In the genomic region with DNA sequence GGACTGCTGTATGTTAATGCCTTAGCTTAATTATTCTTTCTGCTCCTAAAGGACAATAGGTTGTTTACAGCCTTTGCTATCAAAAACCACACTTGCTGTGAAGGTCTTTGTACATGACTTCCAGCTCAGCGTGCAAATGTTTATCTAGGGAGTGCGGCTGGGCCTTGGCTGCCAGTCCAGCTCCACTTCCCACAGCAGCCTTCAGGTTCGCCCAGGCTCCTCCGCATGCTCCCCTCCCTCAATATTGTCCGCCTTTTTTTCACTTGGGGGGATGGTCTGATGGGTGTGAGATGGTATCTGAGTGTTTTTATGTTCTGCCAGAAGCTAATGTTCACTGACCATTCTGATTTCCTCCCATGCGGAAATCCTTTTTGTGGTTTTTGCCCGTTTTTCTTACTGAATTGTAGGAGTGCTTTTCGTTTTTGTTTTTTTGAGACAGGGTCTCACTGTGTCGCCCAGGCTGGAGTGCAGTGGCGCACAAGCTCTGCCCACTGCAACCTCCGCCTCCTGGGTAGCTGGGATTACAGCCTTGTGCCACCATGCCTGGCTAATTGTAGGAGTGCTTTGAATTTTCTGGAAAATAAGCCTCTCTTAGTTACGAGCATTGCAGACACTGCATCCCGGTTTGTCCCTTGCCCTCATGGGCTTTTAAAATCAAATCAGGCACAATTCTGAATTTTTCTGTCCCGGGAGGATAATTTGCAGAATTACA, we compare ENCODE assay signal across 8 cellular contexts. TPM values are rescaled to one million over a fixed set of nuclear protein-coding genes. Genes with fewer than 3 reads are reported as not detected.
A peak's percentile ranks its signal among the peaks of the same experiment; 100 is the strongest.
DNase-seq lines count a peak whose midpoint lies in the region; ATAC-seq and TF ChIP-seq lines count a peak whose summit lies in the region.

No MANE protein-coding gene starts in this region.

- ATAC-seq in GM19463 (IDR thresholded peaks at IDR 0.05; ENCODE audit: unreplicated experiment): no peak
- no peak for ATAC-seq in stimulated activated memory B cell treated with anti-CD40 and anti-IgM and Interleukin-4, amounts not matched to agents 10 μg/mL and 1 μg/mL and 100 μg/mL, for 72 hours

- H3K27me3 ChIP-seq in Caco-2 (replicated peaks; ENCODE audit: control insufficient read depth, insufficient read depth, low read length) (no peaks in the 10 kb centered on the region), NT2/D1 (ENCODE audit: insufficient read depth, insufficient read length) (no peaks in the 10 kb centered on the region), esophagus squamous epithelium (no peaks in the 10 kb centered on the region), ovary (no peaks in the 10 kb centered on the region)

- intact Hi-C loops in Caco-2 (cut with micrococcal nuclease; ENCODE audit: unreplicated experiment): loop anchor here (1.0 to 2.0 kb wide), 2 partner anchors 20 to 26 kb away; no protein-coding TSS in a partner anchor
- intact Hi-C loops in esophagus squamous epithelium (cut with DNase I): no loop called here
- intact Hi-C loops in ovary (cut with DNase I): no loop called here

- peaks cover 23% of the 10 kb centered on the region for H3K4me1 Mint-ChIP-seq in Caco-2 (ENCODE audit: low read depth, unreplicated experiment)
- H3K4me1 Mint-ChIP-seq in stimulated activated memory B cell treated with anti-CD40 and anti-IgM and Interleukin-4, amounts not matched to agents 10 μg/mL and 1 μg/mL and 100 μg/mL, for 72 hours: peaks cover 7% of the 10 kb centered on the region

- CTCF ChIA-PET in Caco-2 (lab: Charles Lee): interaction anchor here (0.8 to 1.5 kb wide), 3 partner anchors 25 to 127 kb away, joined by 3 to 5 read pairs (median 4); no protein-coding TSS in a partner anchor

- 0 out of 2 replicates have a peak, but pooled peaks cover 5% of the 10 kb centered on the region for H3K9me3 ChIP-seq in Caco-2
- peaks cover 9% of the 10 kb centered on the region; the same call in 1 of the 2 replicates for H3K9me3 ChIP-seq in NT2/D1 (ENCODE audit: insufficient read depth, low read length)
- H3K9me3 ChIP-seq in esophagus squamous epithelium: no peaks in the 10 kb centered on the region
- no peaks in the 10 kb centered on the region for H3K9me3 ChIP-seq in ovary

- H3K4me3 Mint-ChIP-seq in Caco-2 (ENCODE audit: unreplicated experiment): peak overlapping the region; percentile 73
- H3K4me3 Mint-ChIP-seq in stimulated activated memory B cell treated with anti-CD40 and anti-IgM and Interleukin-4, amounts not matched to agents 10 μg/mL and 1 μg/mL and 100 μg/mL, for 72 hours: no peak overlapping the region

- TF ChIP-seq POLR2A in esophagus squamous epithelium (IDR thresholded peaks at IDR 0.05): no peak
- no peak for TF ChIP-seq POLR2A in ovary (IDR thresholded peaks at IDR 0.05)

- H3K36me3 ChIP-seq in Caco-2 (ENCODE audit: control insufficient read depth, insufficient read depth, low read length) (no peaks in the 10 kb centered on the region), NT2/D1 (ENCODE audit: insufficient read depth, insufficient read length, low read length) (peaks cover 60% of the 10 kb centered on the region), esophagus squamous epithelium (no peaks in the 10 kb centered on the region), ovary (no peaks in the 10 kb centered on the region)

- no TSS peak for BruUV-seq in Caco-2 (replicated peaks; lab: Mats Ljungman, UMichigan)

- H3K9me3 Mint-ChIP-seq in Caco-2 (ENCODE audit: unreplicated experiment): no peaks in the 10 kb centered on the region
- H3K9me3 Mint-ChIP-seq in stimulated activated memory B cell treated with anti-CD40 and anti-IgM and Interleukin-4, amounts not matched to agents 10 μg/mL and 1 μg/mL and 100 μg/mL, for 72 hours: no peaks in the 10 kb centered on the region

- H3K27ac Mint-ChIP-seq in Caco-2 (ENCODE audit: unreplicated experiment): peak overlapping the region; percentile 91
- H3K27ac Mint-ChIP-seq in stimulated activated memory B cell treated with anti-CD40 and anti-IgM and Interleukin-4, amounts not matched to agents 10 μg/mL and 1 μg/mL and 100 μg/mL, for 72 hours: no peak overlapping the region

- H3K9ac ChIP-seq in NT2/D1 (ENCODE audit: insufficient read length, low read depth): peak overlapping the region; percentile 57

- TF ChIP-seq CTCF in Caco-2 (IDR thresholded peaks at IDR 0.05; ENCODE audit: insufficient read depth in 1 of 2, low read depth in 1 of 2, low read length in 1 of 2, severe bottlenecking in 1 of 2, unreplicated experiment in 1 of 2) (no peak), esophagus squamous epithelium (IDR thresholded peaks at IDR 0.05) (no peak), ovary (IDR thresholded peaks at IDR 0.05) (no peak)

- H3K27me3 Mint-ChIP-seq in Caco-2 (ENCODE audit: insufficient read depth, unreplicated experiment): no peaks in the 10 kb centered on the region
- H3K27me3 Mint-ChIP-seq in stimulated activated memory B cell treated with anti-CD40 and anti-IgM and Interleukin-4, amounts not matched to agents 10 μg/mL and 1 μg/mL and 100 μg/mL, for 72 hours: peaks cover 47% of the 10 kb centered on the region

- POLR2A ChIA-PET in Caco-2 (lab: Charles Lee): interaction anchor here (0.5 to 1.6 kb wide), 3 partner anchors 19 to 28 kb away, joined by 3 to 6 read pairs (median 4); no protein-coding TSS in a partner anchor

- H3K27ac ChIP-seq in esophagus squamous epithelium: peak overlapping the region; percentile 45 to 81 (median 62)
- peak overlapping the region in 1 of 2 donors; percentile 20 for H3K27ac ChIP-seq in ovary

- peaks cover 39% of the 10 kb centered on the region for H3K4me1 ChIP-seq in Caco-2
- peaks cover 35% of the 10 kb centered on the region for H3K4me1 ChIP-seq in NT2/D1 (ENCODE audit: insufficient read depth, insufficient read length)
- peaks cover 19 to 65% (median 33%) of the 10 kb centered on the region in 3 donors for H3K4me1 ChIP-seq in esophagus squamous epithelium
- peaks cover 29% of the 10 kb centered on the region for H3K4me1 ChIP-seq in ovary (ENCODE audit: insufficient read depth)

- H3K4me3 ChIP-seq in Caco-2 (ENCODE audit: low read depth, low read length): no peak overlapping the region
- H3K4me3 ChIP-seq in NT2/D1 (ENCODE audit: insufficient read length, low read depth): no peak overlapping the region
- H3K4me3 ChIP-seq in esophagus squamous epithelium: peak overlapping the region in 1 of 4 donors; percentile 4
- H3K4me3 ChIP-seq in ovary: peak overlapping the region; percentile 18

- peaks cover 23% of the 10 kb centered on the region for H3K36me3 Mint-ChIP-seq in Caco-2 (ENCODE audit: insufficient read depth, unreplicated experiment)
- no peaks in the 10 kb centered on the region for H3K36me3 Mint-ChIP-seq in stimulated activated memory B cell treated with anti-CD40 and anti-IgM and Interleukin-4, amounts not matched to agents 10 μg/mL and 1 μg/mL and 100 μg/mL, for 72 hours

- DNase-seq in Caco-2 (no peak), NT2/D1 (ENCODE audit: low read depth, low spot score) (no peak), esophagus squamous epithelium (lab: John Stamatoyannopoulos, UW) (no peak), ovary (no peak), mesenteric fat pad (ENCODE audit: low spot score) (no peak)
- DNase-seq in stimulated activated CD4-positive, alpha-beta T cell treated with anti-CD3 and anti-CD28 coated beads, Interleukin-12 subunit alpha, Interleukin-12 subunit beta, amount 100 ng/mL, for 4 hours: no peak

- WGBS in esophagus squamous epithelium, 2 donors: 63 to 74% methylated on average over 9 to 14 of the region's 14 CpGs
- 17 to 24% (median 20%) methylated on average over 14 of the region's 14 CpGs for WGBS in ovary, 3 donors

- TF ChIP-seq EP300 in ovary (IDR thresholded peaks at IDR 0.05): no peak

RNA-seq across cellular contexts. Expression of gene SH3BP4, which starts 28.8 kb away (rescaled TPM):
- total RNA-seq in Caco-2 (2022) (29.1 and 29.9 TPM in 2 replicates), esophagus squamous epithelium (10 to 100 TPM; 11.0 to 22.9 (median 18.7) TPM), ovary (10 to 100 TPM; 21.2 to 44.9 (median 37.4) TPM), mesenteric fat pad (20.5 TPM)
- polyA plus RNA-seq in ovary: 10 to 100 TPM; 20.3 to 29.3 TPM
